8 cellular contexts compared by ENCODE assay signal in the genomic region with DNA sequence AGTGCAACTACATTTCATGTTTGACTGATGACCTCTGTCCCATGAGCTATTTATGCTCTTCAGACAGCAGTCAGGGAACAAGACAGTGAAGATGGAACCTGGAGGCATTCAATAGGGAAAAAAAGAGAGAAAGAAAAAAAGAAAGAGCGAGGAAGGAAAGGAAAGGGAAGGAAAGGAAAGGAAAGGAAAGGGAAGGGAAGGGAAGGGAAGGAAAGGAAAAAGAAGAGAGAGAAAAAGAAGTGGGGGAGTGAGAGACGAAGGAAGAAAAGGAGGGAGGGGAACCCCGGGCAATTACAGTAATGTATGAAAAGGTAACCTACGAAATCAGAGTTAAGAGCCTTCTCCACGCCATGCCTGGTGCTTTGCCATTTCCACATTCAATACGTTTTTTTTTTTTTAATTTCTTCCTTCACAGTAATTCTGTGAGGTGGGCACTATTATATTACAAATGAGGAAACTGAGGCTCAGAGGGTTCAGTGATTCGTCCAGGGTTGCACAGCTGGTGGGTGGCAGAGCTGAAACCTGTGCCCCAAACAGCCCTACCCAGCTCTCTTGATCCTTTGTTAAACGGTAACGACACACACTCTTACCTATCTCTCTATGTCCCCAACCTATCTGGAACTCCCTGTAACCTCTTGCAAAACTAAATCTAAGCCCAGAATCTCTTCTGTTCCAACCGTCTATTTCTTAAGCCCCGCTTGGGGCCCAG. TPM values are rescaled to one million over a fixed set of nuclear protein-coding genes. Genes with fewer than 3 reads are reported as not detected.
DNase-seq lines count a peak whose midpoint lies in the region; ATAC-seq, FAIRE-seq and TF ChIP-seq lines count a peak whose summit lies in the region.

No MANE protein-coding gene starts in this region.

- H3K4me3 Mint-ChIP-seq in activated naive CD4-positive, alpha-beta T cell treated with anti-CD3 and anti-CD28 coated beads for 36 hours = peak overlapping the region; percentile 79

- SMC1A ChIA-PET in GM12878 (lab: Charles Lee; ENCODE audit: uncharacterized antibody, unreplicated experiment) = interaction anchor here (0.6 to 3.6 kb wide), 11 partner anchors 12 to 1454 kb away, joined by 3 to 20 read pairs (median 5); no protein-coding TSS in a partner anchor

- in situ Hi-C loops in GM12878 (cut with MboI) = no loop called here

- 48% methylated on average over 11 of the region's 11 CpGs for WGBS in GM12878 (ENCODE audit: insufficient coverage, insufficient replicate concordance, low lambda C conversion rate, missing lambda C conversion rate)
- WGBS in mesenchymal stem cell = 52% methylated on average over 8 of the region's 11 CpGs
- 41 to 46% methylated on average over 11 of the region's 11 CpGs for WGBS in upper lobe of left lung, 2 donors

- intact Hi-C loops in activated naive CD4-positive, alpha-beta T cell treated with anti-CD3 and anti-CD28 coated beads for 36 hours (cut with micrococcal nuclease) = no loop called here
- intact Hi-C loops in GM12878 (cut with micrococcal nuclease; ENCODE audit: unreplicated experiment) = no loop called here

- no peak overlapping the region for H3K23ac ChIP-seq in mesenchymal stem cell (ENCODE audit: low read length in 2 of 2)

- H4K20me1 ChIP-seq in GM12878 (ENCODE audit: control insufficient read depth, insufficient read depth) = no peaks in the 10 kb centered on the region

- DNase-seq in activated naive CD4-positive, alpha-beta T cell treated with anti-CD3 and anti-CD28 coated beads for 36 hours = peak; percentile 25
- no peak for DNase-seq in activated naive CD4-positive, alpha-beta T cell treated with anti-CD3 and anti-CD28 coated beads, Interleukin-2, amount 50 U/mL, for 16 hours
- DNase-seq in GM12878 (ENCODE audit: low read depth, low spot score) = no peak
- no peak for DNase-seq in mesenchymal stem cell
- no peak for DNase-seq in upper lobe of left lung
- DNase-seq in AG08395 (ENCODE audit: low spot score) = no peak

- H2AFZ ChIP-seq in GM12878 (ENCODE audit: control insufficient read depth, low read depth, low read length) (peak overlapping the region; percentile 88), mesenchymal stem cell (ENCODE audit: low read depth, low read length) (no peak overlapping the region)

- no peak for TF ChIP-seq POLR2A in GM12878 (IDR thresholded peaks at IDR 0.05; ENCODE audit: low read depth, low read length)
- TF ChIP-seq POLR2A in upper lobe of left lung (IDR thresholded peaks at IDR 0.05) = no peak

- no peaks in the 10 kb centered on the region for H3K27me3 Mint-ChIP-seq in activated naive CD4-positive, alpha-beta T cell treated with anti-CD3 and anti-CD28 coated beads for 36 hours (ENCODE audit: low read depth)

- RAD21 ChIA-PET in GM12878 (lab: Charles Lee; ENCODE audit: unreplicated experiment) = interaction anchor here (1.0 to 1.6 kb wide), 7 partner anchors 13 to 249 kb away, joined by 3 to 7 read pairs (median 5); no protein-coding TSS in a partner anchor

- no peaks in the 10 kb centered on the region for H3K79me1 ChIP-seq in mesenchymal stem cell (replicated peaks; ENCODE audit: low read length, poor library complexity, severe bottlenecking)

- H3K27ac Mint-ChIP-seq in activated naive CD4-positive, alpha-beta T cell treated with anti-CD3 and anti-CD28 coated beads for 36 hours = peak overlapping the region; percentile 93

- H3K36me3 ChIP-seq in GM12878 (ENCODE audit: control insufficient read depth in 2 of 2, insufficient read depth in 2 of 2, low read length in 1 of 2) = no peaks in the 10 kb centered on the region
- no peaks in the 10 kb centered on the region for H3K36me3 ChIP-seq in mesenchymal stem cell (ENCODE audit: control insufficient read depth in 1 of 2, insufficient read depth in 2 of 2, low read depth in 1 of 2, low read length in 2 of 2)
- no peaks in the 10 kb centered on the region for H3K36me3 ChIP-seq in upper lobe of left lung

- CTCF ChIA-PET in activated naive CD4-positive, alpha-beta T cell treated with anti-CD3 and anti-CD28 coated beads for 36 hours (lab: Charles Lee) = interaction anchor here (0.6 to 1.6 kb wide), 7 partner anchors 13 to 35 kb away, joined by 3 to 4 read pairs (median 4); no protein-coding TSS in a partner anchor
- CTCF ChIA-PET in GM12878 (lab: Yijun Ruan, JAX) = interaction anchor here (0.6 to 1.8 kb wide), 6 partner anchors 9 to 283 kb away, joined by 3 to 6 read pairs (median 3); no protein-coding TSS in a partner anchor

- no peak for ATAC-seq in GM12878
- ATAC-seq in upper lobe of left lung (ENCODE audit: low FRiP score in 2 of 2) = no peak
- no peak for ATAC-seq in GM19463 (IDR thresholded peaks at IDR 0.05; ENCODE audit: unreplicated experiment)
- ATAC-seq in esophagus mucosa = no peak

- H2BK120ac ChIP-seq in mesenchymal stem cell (ENCODE audit: low read depth, low read length) = peak overlapping the region; percentile 55

- H3K18ac ChIP-seq in mesenchymal stem cell (ENCODE audit: low read depth in 1 of 2, low read length in 2 of 2) = peak overlapping the region in 1 of 2 experiments; percentile 81

- H3K4me1 Mint-ChIP-seq in activated naive CD4-positive, alpha-beta T cell treated with anti-CD3 and anti-CD28 coated beads for 36 hours (ENCODE audit: low read depth) = peaks cover 87% of the 10 kb centered on the region

- H3K27ac ChIP-seq in GM12878 (ENCODE audit: control insufficient read depth, insufficient read depth) = peak overlapping the region; percentile 57
- H3K27ac ChIP-seq in mesenchymal stem cell (ENCODE audit: low read length, poor library complexity, severe bottlenecking) = no peak overlapping the region
- peak overlapping the region; percentile 83 to 91 (median 90) for H3K27ac ChIP-seq in upper lobe of left lung

- H3K9ac ChIP-seq in GM12878 (ENCODE audit: control insufficient read depth, insufficient read depth, low read length) (peak overlapping the region; percentile 80), mesenchymal stem cell (ENCODE audit: low read length) (peak overlapping the region; percentile 75)

- POLR2A ChIA-PET in GM12878 (lab: Charles Lee) = interaction anchor here (0.6 to 1.5 kb wide), 2 partner anchors 25 kb away, joined by 3 to 4 read pairs; no protein-coding TSS in a partner anchor

- FAIRE-seq in GM12878 (lab: Jason Lieb, UNC) = no peak

- no peaks in the 10 kb centered on the region for H3K27me3 ChIP-seq in GM12878 (replicated peaks in 1 of 2; ENCODE audit: control insufficient read depth in 2 of 2, insufficient read depth in 2 of 2, low read length in 1 of 2)
- H3K27me3 ChIP-seq in mesenchymal stem cell (ENCODE audit: control insufficient read depth in 1 of 2, insufficient read depth in 1 of 2, low read length in 2 of 2) = no peaks in the 10 kb centered on the region
- no peaks in the 10 kb centered on the region for H3K27me3 ChIP-seq in upper lobe of left lung

- H3K4me3 ChIP-seq in GM12878 = peak overlapping the region; percentile 60
- peak overlapping the region; percentile 53 to 69 for H3K4me3 ChIP-seq in mesenchymal stem cell (ENCODE audit: insufficient read depth in 1 of 2, low read depth in 1 of 2, low read length in 2 of 2)
- H3K4me3 ChIP-seq in upper lobe of left lung = peak overlapping the region in 3 of 4 donors; percentile 34 to 54 (median 50)

- peak overlapping the region; percentile 18 to 87 for H2BK12ac ChIP-seq in mesenchymal stem cell (ENCODE audit: low read length in 2 of 2)

- H3K14ac ChIP-seq in mesenchymal stem cell (ENCODE audit: low read length in 2 of 2) = no peak overlapping the region

- H3K4me1 ChIP-seq in GM12878 (ENCODE audit: control insufficient read depth, insufficient read depth, low read length) = peaks cover 37% of the 10 kb centered on the region
- H3K4me1 ChIP-seq in mesenchymal stem cell (ENCODE audit: control insufficient read depth, insufficient read depth, low read depth, low read length) = peaks cover 7% of the 10 kb centered on the region
- H3K4me1 ChIP-seq in upper lobe of left lung = peaks cover 33 to 56% (median 48%) of the 10 kb centered on the region in 4 donors

- peak overlapping the region in 1 of 2 experiments; percentile 47 for H3K4ac ChIP-seq in mesenchymal stem cell (ENCODE audit: low read depth in 1 of 2, low read length in 2 of 2)

- peak overlapping the region; percentile 94 for H2BK15ac ChIP-seq in mesenchymal stem cell (ENCODE audit: low read depth, poor library complexity, severe bottlenecking)

- no peaks in the 10 kb centered on the region for H3K36me3 Mint-ChIP-seq in activated naive CD4-positive, alpha-beta T cell treated with anti-CD3 and anti-CD28 coated beads for 36 hours (ENCODE audit: low read depth)

- H2AK5ac ChIP-seq in mesenchymal stem cell (ENCODE audit: low read length, severe bottlenecking) = no peak overlapping the region

- no peaks in the 10 kb centered on the region for H3K9me3 Mint-ChIP-seq in activated naive CD4-positive, alpha-beta T cell treated with anti-CD3 and anti-CD28 coated beads for 36 hours

- H2BK5ac ChIP-seq in mesenchymal stem cell (ENCODE audit: low read depth, low read length, poor library complexity, severe bottlenecking) = no peak overlapping the region

- no TSS peak for BruUV-seq in GM12878 (replicated peaks; lab: Mats Ljungman, UMichigan)

- no peak for TF ChIP-seq RAD21 in GM12878 (IDR thresholded peaks at IDR 0.05; ENCODE audit: insufficient read depth, low read depth, low read length)

- peak overlapping the region; percentile 62 for H4K8ac ChIP-seq in mesenchymal stem cell (ENCODE audit: low read length)

- H3K4me2 ChIP-seq in GM12878 (ENCODE audit: control insufficient read depth, insufficient read depth) (peak overlapping the region; percentile 80), mesenchymal stem cell (ENCODE audit: low read length, poor library complexity, severe bottlenecking) (peak overlapping the region; percentile 80)

- TF ChIP-seq CTCF in GM12878 (IDR thresholded peaks at IDR 0.05 in 2 of 3, conservative IDR thresholded peaks at IDR 0.05 in 1 of 3; ENCODE audit: control insufficient read depth in 2 of 3, extremely low read depth in 1 of 3, insufficient read depth in 1 of 3, low read depth in 3 of 3, low read length in 3 of 3) (no peak), upper lobe of left lung (IDR thresholded peaks at IDR 0.05) (no peak)

- TF ChIP-seq EP300 in GM12878 (IDR thresholded peaks at IDR 0.05; ENCODE audit: borderline replicate concordance in 1 of 2, control insufficient read depth in 1 of 2, low read depth in 2 of 2, low read length in 2 of 2) (no peak), upper lobe of left lung (IDR thresholded peaks at IDR 0.05) (no peak)

- H3K9me3 ChIP-seq in GM12878 (replicated peaks; ENCODE audit: control insufficient read depth, insufficient read depth, low read length) = no peaks in the 10 kb centered on the region
- no peaks in the 10 kb centered on the region for H3K9me3 ChIP-seq in mesenchymal stem cell (ENCODE audit: control insufficient read depth, low read length)
- H3K9me3 ChIP-seq in upper lobe of left lung = no peaks in the 10 kb centered on the region

- peak overlapping the region; percentile 61 for H4K91ac ChIP-seq in mesenchymal stem cell (ENCODE audit: low read length)

- no peaks in the 10 kb centered on the region for H3K79me2 ChIP-seq in GM12878 (ENCODE audit: control insufficient read depth, insufficient read depth, low read length)

RNA-seq across cellular contexts. Expression of a gene that starts 39.3 kb away (rescaled TPM):
- 100 to 1,000 TPM; 336 to 338 TPM for total RNA-seq in activated naive CD4-positive, alpha-beta T cell treated with anti-CD3 and anti-CD28 coated beads for 36 hours
- 48.9 and 50.6 TPM in 2 replicates for total RNA-seq in GM12878 (2013; cell fraction: nucleolus; rRNA removed)
- total RNA-seq in GM12878 (2014; rRNA removed) (50.9 and 51.8 TPM in 2 replicates), GM12878 (2014; rRNA removed; fragmentation: Illumina TruSeq; extraction: Trizol) (59.9 and 60.2 TPM in 2 replicates), GM12878 (2021) (106 and 112 TPM in 2 replicates), upper lobe of left lung (100 to 1,000 TPM in 1 of 6 donors, 10 to 100 TPM in 5; 29.3 to 107 (median 79.0) TPM), esophagus mucosa (7.8 TPM)
- 52.5 TPM for polyA plus RNA-seq in GM12878 (2011; ENCODE audit: low read depth)
- polyA plus RNA-seq in GM12878 (2011; rRNA removed) (59.9 and 66.2 TPM in 2 replicates), GM12878 (2014; fragmentation: Illumina TruSeq; extraction: Trizol) (112 and 121 TPM in 2 replicates), GM12878 (2014; fragmentation: Nextera tagmentation; extraction: Ambion mirVana) (10 to 100 TPM; 12.5 to 21.3 TPM), GM12878 (2014; rRNA removed) (60.5 and 64.9 TPM in 2 replicates), GM12878 (2016; fragmentation: Nextera tagmentation; extraction: Ambion mirVana) (10 to 100 TPM; 22.6 to 27.2 TPM)
- 62.2 and 71.2 TPM in 2 replicates for polyA plus RNA-seq in GM12878 (2011; cell fraction: cytosol; rRNA removed)
- polyA plus RNA-seq in GM12878 (2011; cell fraction: nucleus; rRNA removed) = 25.2 and 33.5 TPM in 2 replicates
- polyA plus RNA-seq in GM12878 (2012) = 88.4 and 91.7 TPM in 2 replicates
- 87.3 and 88.4 TPM in 2 replicates for polyA minus RNA-seq in GM12878 (2011; rRNA and poly(A)+ RNA removed)
- 31.1 and 36.9 TPM in 2 replicates for polyA minus RNA-seq in GM12878 (2011; cell fraction: cytosol; rRNA and poly(A)+ RNA removed)
- polyA minus RNA-seq in GM12878 (2011; cell fraction: nucleus; rRNA and poly(A)+ RNA removed) = 35.8 and 53.5 TPM in 2 replicates
- polyA plus RNA-seq in mesenchymal stem cell (2013, experiment 1 of 2) = 28.1 TPM
- polyA plus RNA-seq in mesenchymal stem cell (2013, experiment 2 of 2) = 27.2 TPM
